12 cellular contexts compared by ENCODE assay signal in the genomic region with DNA sequence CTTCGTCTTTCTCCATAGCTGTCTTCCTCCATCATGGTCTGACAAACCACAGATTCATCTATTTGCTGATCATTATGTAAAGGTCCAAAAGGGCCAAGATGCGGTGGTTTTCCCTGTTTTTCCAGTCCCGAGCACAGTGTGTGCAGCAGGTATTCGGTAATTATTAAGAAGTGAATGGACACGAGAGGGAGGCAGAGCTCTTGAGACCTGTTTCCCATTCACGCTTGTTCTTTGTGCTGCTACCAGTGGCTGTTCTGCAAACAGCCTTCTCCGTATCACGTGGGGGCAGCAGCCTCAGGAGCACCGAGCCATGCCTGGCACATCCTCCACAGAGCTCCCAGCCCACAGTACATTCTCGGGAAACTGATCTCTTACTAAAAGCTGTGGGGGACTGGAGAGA. TPM values are rescaled to one million over a fixed set of nuclear protein-coding genes. Genes with fewer than 3 reads are reported as not detected.
A peak's percentile ranks its signal among the peaks of the same experiment; 100 is the strongest.
DNase-seq lines count a peak whose midpoint lies in the region; ATAC-seq and TF ChIP-seq lines count a peak whose summit lies in the region.
"Had no signal": no experiment of that assay in that cellular context is flagged by ENCODE, and none has a peak within 500 bp of the region (broad histone marks: within the 10 kb centered on the region; RNA-seq: fewer than 3 reads in every experiment).

No MANE protein-coding gene starts in this region.

- ATAC-seq in lower lobe of right lung, result peak; percentile 54
- no peak for ATAC-seq in HG02981 (IDR thresholded peaks at IDR 0.05; ENCODE audit: unreplicated experiment)
- ATAC-seq in HG02970 (IDR thresholded peaks at IDR 0.05; ENCODE audit: low FRiP score, unreplicated experiment), result no peak

- H3K36me3 ChIP-seq in Loucy (ENCODE audit: insufficient read depth, low read length) (no peaks in the 10 kb centered on the region), lower lobe of right lung (no peaks in the 10 kb centered on the region)

- H3K4me2 ChIP-seq in Loucy (ENCODE audit: low read depth, low read length, poor library complexity, severe bottlenecking), result no peak overlapping the region

- TF ChIP-seq CTCF in Loucy (conservative IDR thresholded peaks at IDR 0.05; ENCODE audit: low read length) (no peak), lower lobe of right lung (IDR thresholded peaks at IDR 0.05) (no peak)

- no peak overlapping the region for H3K9ac ChIP-seq in Loucy (ENCODE audit: low read depth, low read length, poor library complexity, severe bottlenecking)

- no peaks in the 10 kb centered on the region for H3K9me3 ChIP-seq in Loucy (ENCODE audit: insufficient read depth, low read depth, low read length)
- H3K9me3 ChIP-seq in lower lobe of right lung, result no peaks in the 10 kb centered on the region

- H3F3A ChIP-seq in Loucy (ENCODE audit: low read depth), result no peaks in the 10 kb centered on the region

- no peaks in the 10 kb centered on the region for H3K79me2 ChIP-seq in Loucy (ENCODE audit: insufficient read depth, low read length)

- H4K20me1 ChIP-seq in Loucy (ENCODE audit: insufficient read depth, low read length, poor library complexity, severe bottlenecking), result no peaks in the 10 kb centered on the region

- no peaks in the 10 kb centered on the region for H3K9me2 ChIP-seq in Loucy (replicated peaks; ENCODE audit: low read depth, low read length)

- in situ Hi-C loops in ACHN (cut with HindIII; ENCODE audit: low pct_ligation_motif_present, low pct_unique_long_range_greater_than_20kb, low sequenced_read_pairs), result no loop called here

- H2AFZ ChIP-seq in Loucy (ENCODE audit: low read length), result peak overlapping the region; percentile 74

- intact Hi-C loops in lower lobe of right lung (cut with DNase I), result no loop called here

- DNase-seq in ACHN (peak; percentile 42), anterior cingulate cortex (lab: John Stamatoyannopoulos, UW) (peak in 51 of 58 donors; percentile 10 to 77 (median 49)), lower lobe of right lung (no peak), A172 (ENCODE audit: low spot score) (no peak)
- DNase-seq in stimulated activated naive CD4-positive, alpha-beta T cell (lab: John Stamatoyannopoulos, UW), result no peak
- DNase-seq: activated naive CD4-positive, alpha-beta T cell treated with anti-CD3 and anti-CD28 coated beads for 36 hours had no signal

- no peak overlapping the region for H3K4me3 ChIP-seq in Loucy (ENCODE audit: low read length, poor library complexity, severe bottlenecking)
- H3K4me3 ChIP-seq in lower lobe of right lung, result no peak overlapping the region

- H3K4me1 ChIP-seq in Loucy (ENCODE audit: insufficient read depth, low read length, poor library complexity, severe bottlenecking), result peaks cover 24% of the 10 kb centered on the region
- H3K4me1 ChIP-seq in lower lobe of right lung, result no peaks in the 10 kb centered on the region

- H3K27me3 ChIP-seq in Loucy (ENCODE audit: insufficient read depth, low read length, poor library complexity, severe bottlenecking) (no peaks in the 10 kb centered on the region), lower lobe of right lung (ENCODE audit: low read depth) (no peaks in the 10 kb centered on the region)

- no peak overlapping the region for H3K27ac ChIP-seq in lower lobe of right lung
- H3K27ac ChIP-seq: epithelial cell of prostate had no signal

RNA-seq across cellular contexts. Expression of a gene that starts 50.3 kb away (rescaled TPM):
- total RNA-seq in lower lobe of right lung, result not detected
- total RNA-seq in A172 (2014; rRNA removed; shearing (Covaris generic)), result not detected in 2 replicates
- total RNA-seq: activated naive CD4-positive, alpha-beta T cell treated with anti-CD3 and anti-CD28 coated beads for 36 hours; H4; lung microvascular endothelial cell had no signal

Comparison
In these comparisons a context has a peak if more than half of its experiments do, and no peak if none do; other contexts are left out.
1. DNase-seq: peak in ACHN (single experiment) and anterior cingulate cortex (51 of 58); none in lower lobe of right lung (single experiment), A172 (single experiment) and stimulated activated naive CD4-positive, alpha-beta T cell (0 of 6).
2. ATAC-seq: peak in lower lobe of right lung (2 of 2); none in HG02981 (single experiment) and HG02970 (single experiment).